ENCODE assay signal across 16 cellular contexts in the genomic region with DNA sequence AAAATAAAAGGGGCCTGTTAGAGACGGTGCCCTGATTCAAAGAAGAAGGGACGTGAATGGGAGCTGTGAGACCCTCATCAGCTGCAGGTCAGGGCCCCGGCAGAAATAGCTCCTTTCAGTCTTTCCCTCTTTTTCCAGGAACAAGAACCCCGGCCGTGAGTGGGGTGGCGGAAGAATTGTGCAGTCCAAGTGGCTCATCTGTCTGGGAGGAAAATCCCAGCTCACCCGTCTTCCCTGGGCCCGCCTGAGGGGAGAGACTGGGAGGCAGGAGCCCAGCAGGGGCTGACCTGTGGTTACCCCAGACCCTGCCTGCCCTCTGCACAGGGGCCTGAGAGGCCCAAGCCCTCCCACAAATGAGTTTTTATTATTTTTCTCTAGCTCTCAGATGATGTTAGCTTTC. TPM values are rescaled to one million over a fixed set of nuclear protein-coding genes. Genes with fewer than 3 reads are reported as not detected.
"Had no signal": no experiment of that assay in that cellular context is flagged by ENCODE, and none has a peak within 500 bp of the region (broad histone marks: within the 10 kb centered on the region; RNA-seq: fewer than 3 reads in every experiment).

No MANE protein-coding gene starts in this region.

- H3K4me1 Mint-ChIP-seq: activated naive CD4-positive, alpha-beta T cell treated with anti-CD3 and anti-CD28 coated beads, Interleukin-2, amount 50 U/mL, for 24 hours had no signal

- DNase-seq: activated CD4-positive, alpha-beta T cell treated with anti-CD3 and anti-CD28 coated beads for 4 hours; activated CD8-positive, alpha-beta memory T cell treated with anti-CD3 and anti-CD28 coated beads for 24 hours; brain microvascular endothelial cell; left ventricle myocardium inferior; nucleus accumbens; stimulated activated CD4-positive, alpha-beta T cell treated with anti-CD3 and anti-CD28 coated beads, Interleukin-2, amount 100 ng/mL, for 24 hours; stimulated activated naive B cell treated with anti-CD40 and anti-IgM and Interleukin-4, amounts not matched to agents 10 μg/mL and 1 μg/mL and 100 μg/mL, for 72 hours; transverse colon had no signal

- H3K27me3 ChIP-seq: brain microvascular endothelial cell, right lobe of liver, transverse colon had no signal

- H3K4me3 ChIP-seq: left ventricle myocardium inferior, prostate gland, right lobe of liver, transverse colon had no signal

- H3K9me3 ChIP-seq: left ventricle myocardium inferior, prostate gland, right lobe of liver, transverse colon had no signal

- H3K27me3 Mint-ChIP-seq: stimulated activated naive B cell treated with anti-CD40 and anti-IgM and Interleukin-4, amounts not matched to agents 10 μg/mL and 1 μg/mL and 100 μg/mL, for 72 hours had no signal

- H3K4me3 Mint-ChIP-seq: activated naive CD4-positive, alpha-beta T cell treated with anti-CD3 and anti-CD28 coated beads, Interleukin-2, amount 50 U/mL, for 24 hours; dendritic cell treated with granulocyte-macrophage colony-stimulating factor and Interleukin-4, amounts not matched to agents 40 ng/mL and 50 ng/mL, for 4 days; stimulated activated naive B cell treated with anti-CD40 and anti-IgM and Interleukin-4, amounts not matched to agents 10 μg/mL and 1 μg/mL and 100 μg/mL, for 72 hours had no signal

- H3K27ac Mint-ChIP-seq: activated naive CD4-positive, alpha-beta T cell treated with anti-CD3 and anti-CD28 coated beads, Interleukin-2, amount 50 U/mL, for 24 hours; activated T-helper 2 cell treated with anti-CD3 and anti-CD28 coated beads, Interferon-gamma antibody, Interleukin-2, Interleukin-4, amounts not matched to agents 10 μg/mL and 5 μg/mL and 100 μg/mL, durations not matched to agents 14 hours and 24 hours and 36 hours; stimulated activated naive B cell treated with anti-CD40 and anti-IgM and Interleukin-4, amounts not matched to agents 10 μg/mL and 1 μg/mL and 100 μg/mL, for 72 hours had no signal

- H3K4me1 ChIP-seq: prostate gland, right lobe of liver had no signal

- H3K36me3 ChIP-seq: left ventricle myocardium inferior, prostate gland, right lobe of liver, transverse colon had no signal

- H3K9me3 Mint-ChIP-seq: activated naive CD4-positive, alpha-beta T cell treated with anti-CD3 and anti-CD28 coated beads, Interleukin-2, amount 50 U/mL, for 24 hours; activated T-helper 2 cell treated with anti-CD3 and anti-CD28 coated beads, Interferon-gamma antibody, Interleukin-2, Interleukin-4, amounts not matched to agents 10 μg/mL and 5 μg/mL and 100 μg/mL, durations not matched to agents 14 hours and 24 hours and 36 hours; dendritic cell treated with granulocyte-macrophage colony-stimulating factor and Interleukin-4, amounts not matched to agents 40 ng/mL and 50 ng/mL, for 4 days; stimulated activated naive B cell treated with anti-CD40 and anti-IgM and Interleukin-4, amounts not matched to agents 10 μg/mL and 1 μg/mL and 100 μg/mL, for 72 hours had no signal

- ATAC-seq: right lobe of liver; stimulated activated naive B cell treated with anti-CD40 and anti-IgM and Interleukin-4, amounts not matched to agents 10 μg/mL and 1 μg/mL and 100 μg/mL, for 72 hours had no signal

- H3K36me3 Mint-ChIP-seq: activated naive CD4-positive, alpha-beta T cell treated with anti-CD3 and anti-CD28 coated beads, Interleukin-2, amount 50 U/mL, for 24 hours; stimulated activated naive B cell treated with anti-CD40 and anti-IgM and Interleukin-4, amounts not matched to agents 10 μg/mL and 1 μg/mL and 100 μg/mL, for 72 hours had no signal

- H3K27ac ChIP-seq: brain microvascular endothelial cell, left ventricle myocardium inferior, prostate gland, right lobe of liver, transverse colon had no signal

RNA-seq across cellular contexts. Expression of a gene that starts 24.8 kb away (rescaled TPM):
- polyA plus RNA-seq: keratinocyte had no signal

RNA-seq across cellular contexts. Expression of a gene that starts 55.5 kb away (rescaled TPM):
- total RNA-seq: activated T-helper 2 cell treated with anti-CD3 and anti-CD28 coated beads, Interferon-gamma antibody, Interleukin-2, Interleukin-4, amounts not matched to agents 10 μg/mL and 5 μg/mL and 100 μg/mL, durations not matched to agents 14 hours and 24 hours and 36 hours; left ventricle myocardium inferior; right lobe of liver; subcutaneous adipose tissue; T-helper 1 cell treated with Interleukin-12 subunit alpha and Interleukin-12 subunit beta and Interleukin-4 antibody, amounts not matched to agents 30 ng/mL and 1 ng/mL, for 36 hours had no signal
- polyA plus RNA-seq: keratinocyte had no signal
